ENCODE assay signal across 19 cellular contexts in the genomic region with DNA sequence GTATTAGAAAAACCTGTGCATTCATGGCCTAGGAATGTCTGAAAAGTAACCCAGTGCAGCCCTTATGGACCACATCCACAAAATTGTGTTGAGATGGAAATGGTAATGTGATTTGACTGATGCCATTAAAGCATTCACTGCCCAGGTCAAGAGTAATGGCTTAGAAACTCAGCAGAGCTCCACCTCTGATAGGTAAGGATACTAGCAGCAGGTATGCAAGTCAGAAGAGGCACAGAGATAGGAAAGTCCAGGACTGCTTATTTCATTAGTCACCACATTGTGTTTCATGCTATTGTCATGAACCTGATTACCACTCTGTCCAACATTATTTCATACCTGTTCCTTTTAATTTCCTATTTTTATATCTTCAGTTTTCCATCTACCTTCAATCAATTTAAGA.
A peak's percentile ranks its signal among the peaks of the same experiment; 100 is the strongest.
DNase-seq lines count a peak whose midpoint lies in the region; ATAC-seq and TF ChIP-seq lines count a peak whose summit lies in the region.
"Had no signal": no experiment of that assay in that cellular context is flagged by ENCODE, and none has a peak within 500 bp of the region (broad histone marks: within the 10 kb centered on the region; RNA-seq: fewer than 3 reads in every experiment).

No MANE protein-coding gene starts in this region.

- TF ChIP-seq RAD21 in IMR-90 (IDR thresholded peaks at IDR 0.05; ENCODE audit: low read length): no peak

- intact Hi-C loops in IMR-90 (cut with micrococcal nuclease): no loop called here

- H4K91ac ChIP-seq in IMR-90 (ENCODE audit: insufficient read depth, low read depth, low read length): no peak overlapping the region

- no peak overlapping the region for H2BK20ac ChIP-seq in IMR-90 (ENCODE audit: low read depth, low read length)

- H2AK5ac ChIP-seq in IMR-90 (ENCODE audit: low read depth, low read length) (no peak overlapping the region), mesendoderm (ENCODE audit: low read length) (no peak overlapping the region)

- H3K4me1 ChIP-seq in IMR-90 (ENCODE audit: control insufficient read depth, insufficient read depth, low read length) (no peaks in the 10 kb centered on the region), mesendoderm (ENCODE audit: control insufficient read depth, low read depth, low read length) (no peaks in the 10 kb centered on the region)
- H3K4me1 ChIP-seq: BE2C had no signal

- H4K5ac ChIP-seq in IMR-90 (ENCODE audit: low read depth, low read length): no peak overlapping the region
- H4K5ac ChIP-seq in mesendoderm (ENCODE audit: low read length): no peak overlapping the region

- no peak for ATAC-seq in IMR-90 (ENCODE audit: low read depth)
- ATAC-seq: HepG2 had no signal

- H3K4ac ChIP-seq in IMR-90 (ENCODE audit: low read depth, low read length) (no peak overlapping the region), mesendoderm (ENCODE audit: low read depth, low read length) (no peak overlapping the region)

- H3K14ac ChIP-seq in IMR-90 (replicated peaks; ENCODE audit: low read depth, low read length): 0 out of 2 replicates have a peak overlapping the region, but pooled peaks have one; percentile 37

- no peak overlapping the region for H2BK120ac ChIP-seq in IMR-90 (ENCODE audit: low read depth, low read length)
- no peak overlapping the region for H2BK120ac ChIP-seq in mesendoderm (ENCODE audit: low read depth, low read length)

- POLR2A ChIA-PET in IMR-90 (lab: Charles Lee; ENCODE audit: unreplicated experiment): no interaction called here
- POLR2A ChIA-PET in RWPE1 (lab: Yijun Ruan, JAX; ENCODE audit: low non-redundant PET): no interaction called here
- POLR2A ChIA-PET in activated CD4-positive, alpha-beta T cell treated with anti-CD3 and anti-CD28 coated beads, Interleukin-2, amount 10 ng/mL, durations not matched to agents 7 days and 5 days (lab: Charles Lee): no interaction called here
- POLR2A ChIA-PET in activated CD4-positive, alpha-beta memory T cell treated with anti-CD3 and anti-CD28 coated beads, Interleukin-2, amount 10 ng/mL, durations not matched to agents 7 days and 5 days (lab: Charles Lee): no interaction called here

- H3K18ac ChIP-seq in IMR-90 (ENCODE audit: low read depth, low read length) (no peak overlapping the region), mesendoderm (ENCODE audit: low read length) (no peak overlapping the region)

- H2AK9ac ChIP-seq in IMR-90 (replicated peaks; ENCODE audit: low read depth, low read length, poor library complexity): no peak overlapping the region

- no peak for DNase-seq in IMR-90
- peak; percentile 11 for DNase-seq in RWPE1 (ENCODE audit: low spot score)
- no peak for DNase-seq in epithelial cell of prostate (ENCODE audit: low read depth, low spot score)
- peak; percentile 17 for DNase-seq in mesendoderm
- no peak for DNase-seq in DMS53 (lab: John Stamatoyannopoulos, UW)
- no peak for DNase-seq in activated CD4-positive, alpha-beta T cell treated with anti-CD3 and anti-CD28 coated beads, Interleukin-2, amount 10 ng/mL, durations not matched to agents 7 days and 5 days
- DNase-seq in activated CD4-positive, alpha-beta memory T cell treated with anti-CD3 and anti-CD28 coated beads, Interleukin-2, amount 10 ng/mL, durations not matched to agents 7 days and 5 days: no peak
- no peak for DNase-seq in NCI-H2029 (lab: John Stamatoyannopoulos, UW)
- DNase-seq: ACHN; BE2C; C1 segment of cervical spinal cord; CD4-positive, CD25-positive, alpha-beta regulatory T cell; CD8-positive, alpha-beta memory T cell; COR-L47; DMS 273 treated with DMSO at 0.1 percent for 48 hours; GDM1; GOT3; H7 had no signal

- no peak overlapping the region for H3K4me3 Mint-ChIP-seq in activated CD4-positive, alpha-beta T cell treated with anti-CD3 and anti-CD28 coated beads, Interleukin-2, amount 10 ng/mL, durations not matched to agents 7 days and 5 days
- H3K4me3 Mint-ChIP-seq in activated CD4-positive, alpha-beta memory T cell treated with anti-CD3 and anti-CD28 coated beads, Interleukin-2, amount 10 ng/mL, durations not matched to agents 7 days and 5 days: no peak overlapping the region
- H3K4me3 Mint-ChIP-seq: CD4-positive, CD25-positive, alpha-beta regulatory T cell; CD8-positive, alpha-beta memory T cell had no signal

- H4K8ac ChIP-seq in IMR-90 (ENCODE audit: low read depth in 2 of 2, low read length in 2 of 2): no peak overlapping the region
- H4K8ac ChIP-seq in mesendoderm (ENCODE audit: low read depth, low read length): no peak overlapping the region

- H3K27ac ChIP-seq in IMR-90 (ENCODE audit: insufficient read depth, low read length): no peak overlapping the region
- H3K27ac ChIP-seq in RWPE1: no peak overlapping the region
- peak overlapping the region; percentile 27 for H3K27ac ChIP-seq in epithelial cell of prostate
- H3K27ac ChIP-seq in mesendoderm (ENCODE audit: low read depth, low read length): no peak overlapping the region

- H3K9ac ChIP-seq in IMR-90 (ENCODE audit: low read depth, low read length): no peak overlapping the region
- H3K9ac ChIP-seq in mesendoderm (ENCODE audit: low read length): no peak overlapping the region

- no peak overlapping the region for H2AFZ ChIP-seq in IMR-90 (replicated peaks; ENCODE audit: low read length, poor library complexity)

- no peaks in the 10 kb centered on the region for H3K9me3 ChIP-seq in IMR-90 (ENCODE audit: control insufficient read depth, insufficient read depth, low read length)
- H3K9me3 ChIP-seq: BE2C had no signal

- H4K20me1 ChIP-seq in IMR-90 (ENCODE audit: insufficient read depth, low read length): no peaks in the 10 kb centered on the region

- H3K23ac ChIP-seq in IMR-90 (ENCODE audit: low read depth, low read length) (no peak overlapping the region), mesendoderm (ENCODE audit: low read length) (no peak overlapping the region)

- TF ChIP-seq POLR2A in IMR-90 (IDR thresholded peaks at IDR 0.05; ENCODE audit: low read depth, low read length): no peak

- BruUV-seq in IMR-90 (replicated peaks; lab: Mats Ljungman, UMichigan): no TSS peak

- H3K36me3 ChIP-seq in IMR-90 (ENCODE audit: control insufficient read depth, insufficient read depth, low read length) (no peaks in the 10 kb centered on the region), mesendoderm (ENCODE audit: control insufficient read depth, insufficient read depth, low read length) (no peaks in the 10 kb centered on the region)
- H3K36me3 ChIP-seq: BE2C had no signal

- no peak overlapping the region for H3K4me2 ChIP-seq in IMR-90 (ENCODE audit: low read depth, low read length)
- no peak overlapping the region for H3K4me2 ChIP-seq in mesendoderm (ENCODE audit: low read length)

- H3K56ac ChIP-seq in IMR-90 (ENCODE audit: extremely low read depth, insufficient read depth, low read length) (no peak overlapping the region), mesendoderm (ENCODE audit: low read length) (no peak overlapping the region)

- H2BK15ac ChIP-seq in IMR-90 (ENCODE audit: low read depth, low read length) (no peak overlapping the region), mesendoderm (replicated peaks; ENCODE audit: low read depth) (no peak overlapping the region)

- no peaks in the 10 kb centered on the region for H3K79me2 ChIP-seq in mesendoderm (ENCODE audit: control insufficient read depth, insufficient read depth, low read length)

- H3K27ac Mint-ChIP-seq in activated CD4-positive, alpha-beta T cell treated with anti-CD3 and anti-CD28 coated beads, Interleukin-2, amount 10 ng/mL, durations not matched to agents 7 days and 5 days: no peak overlapping the region
- no peak overlapping the region for H3K27ac Mint-ChIP-seq in activated CD4-positive, alpha-beta memory T cell treated with anti-CD3 and anti-CD28 coated beads, Interleukin-2, amount 10 ng/mL, durations not matched to agents 7 days and 5 days
- H3K27ac Mint-ChIP-seq: CD4-positive, CD25-positive, alpha-beta regulatory T cell; CD8-positive, alpha-beta memory T cell had no signal

- H3K27me3 Mint-ChIP-seq in activated CD4-positive, alpha-beta T cell treated with anti-CD3 and anti-CD28 coated beads, Interleukin-2, amount 10 ng/mL, durations not matched to agents 7 days and 5 days: no peaks in the 10 kb centered on the region
- no peaks in the 10 kb centered on the region for H3K27me3 Mint-ChIP-seq in activated CD4-positive, alpha-beta memory T cell treated with anti-CD3 and anti-CD28 coated beads, Interleukin-2, amount 10 ng/mL, durations not matched to agents 7 days and 5 days
- H3K27me3 Mint-ChIP-seq: CD4-positive, CD25-positive, alpha-beta regulatory T cell; CD8-positive, alpha-beta memory T cell had no signal

- H3K27me3 ChIP-seq in IMR-90 (ENCODE audit: control insufficient read depth, insufficient read depth, low read length) (no peaks in the 10 kb centered on the region), mesendoderm (ENCODE audit: insufficient read depth, low read length, poor library complexity) (no peaks in the 10 kb centered on the region)
- H3K27me3 ChIP-seq: BE2C had no signal

- no peaks in the 10 kb centered on the region for H3K4me1 Mint-ChIP-seq in activated CD4-positive, alpha-beta T cell treated with anti-CD3 and anti-CD28 coated beads, Interleukin-2, amount 10 ng/mL, durations not matched to agents 7 days and 5 days
- H3K4me1 Mint-ChIP-seq in activated CD4-positive, alpha-beta memory T cell treated with anti-CD3 and anti-CD28 coated beads, Interleukin-2, amount 10 ng/mL, durations not matched to agents 7 days and 5 days: no peaks in the 10 kb centered on the region
- H3K4me1 Mint-ChIP-seq: CD4-positive, CD25-positive, alpha-beta regulatory T cell; CD8-positive, alpha-beta memory T cell had no signal

- peaks cover 14% of the 10 kb centered on the region for H3K9me3 Mint-ChIP-seq in activated CD4-positive, alpha-beta T cell treated with anti-CD3 and anti-CD28 coated beads, Interleukin-2, amount 10 ng/mL, durations not matched to agents 7 days and 5 days
- H3K9me3 Mint-ChIP-seq in activated CD4-positive, alpha-beta memory T cell treated with anti-CD3 and anti-CD28 coated beads, Interleukin-2, amount 10 ng/mL, durations not matched to agents 7 days and 5 days: peaks cover 16% of the 10 kb centered on the region

- H3K9me1 ChIP-seq in IMR-90 (ENCODE audit: insufficient read depth, low read length): no peaks in the 10 kb centered on the region

- H3K4me3 ChIP-seq in IMR-90 (ENCODE audit: insufficient read depth, low read depth, low read length) (no peak overlapping the region), mesendoderm (ENCODE audit: low read length) (no peak overlapping the region)

- H3K79me1 ChIP-seq in IMR-90 (ENCODE audit: low read depth in 1 of 2, low read length in 2 of 2) (no peaks in the 10 kb centered on the region), mesendoderm (ENCODE audit: low read length) (no peaks in the 10 kb centered on the region)

- TF ChIP-seq CTCF in IMR-90 (conservative IDR thresholded peaks at IDR 0.05; ENCODE audit: low read depth, low read length) (no peak), RWPE1 (conservative IDR thresholded peaks at IDR 0.05; ENCODE audit: low read depth) (no peak)

- dilution Hi-C loops in IMR-90 (cut with HindIII; ENCODE audit: low sequenced_read_pairs, unreplicated experiment): no loop called here

- H2BK5ac ChIP-seq in IMR-90 (ENCODE audit: low read depth, low read length, poor library complexity, severe bottlenecking) (no peak overlapping the region), mesendoderm (ENCODE audit: low read length) (no peak overlapping the region)

- in situ Hi-C loops in IMR-90 (cut with MboI; ENCODE audit: low sequenced_read_pairs): no loop called here

- H3K36me3 Mint-ChIP-seq in activated CD4-positive, alpha-beta T cell treated with anti-CD3 and anti-CD28 coated beads, Interleukin-2, amount 10 ng/mL, durations not matched to agents 7 days and 5 days (ENCODE audit: low read depth): no peaks in the 10 kb centered on the region
- H3K36me3 Mint-ChIP-seq in activated CD4-positive, alpha-beta memory T cell treated with anti-CD3 and anti-CD28 coated beads, Interleukin-2, amount 10 ng/mL, durations not matched to agents 7 days and 5 days (ENCODE audit: low read depth): no peaks in the 10 kb centered on the region
- H3K36me3 Mint-ChIP-seq: CD4-positive, CD25-positive, alpha-beta regulatory T cell; CD8-positive, alpha-beta memory T cell had no signal

- CTCF ChIA-PET in IMR-90 (lab: Yijun Ruan, JAX) (no interaction called here), RWPE1 (lab: Yijun Ruan, JAX) (interaction anchor here (0.7 kb wide), 1 partner anchor 1399 kb away, joined by 3 read pairs; no protein-coding TSS in a partner anchor)
- CTCF ChIA-PET in activated CD4-positive, alpha-beta T cell treated with anti-CD3 and anti-CD28 coated beads, Interleukin-2, amount 10 ng/mL, durations not matched to agents 7 days and 5 days (lab: Charles Lee): no interaction called here
- CTCF ChIA-PET in activated CD4-positive, alpha-beta memory T cell treated with anti-CD3 and anti-CD28 coated beads, Interleukin-2, amount 10 ng/mL, durations not matched to agents 7 days and 5 days (lab: Charles Lee): no interaction called here

Comparison
In these comparisons a context has a peak if more than half of its experiments do, and no peak if none do; other contexts are left out.
1. DNase-seq: peak in RWPE1 (single experiment) and mesendoderm (single experiment); none in IMR-90 (single experiment), epithelial cell of prostate (single experiment), DMS53 (single experiment), activated CD4-positive, alpha-beta T cell treated with anti-CD3 and anti-CD28 coated beads, Interleukin-2, amount 10 ng/mL, durations not matched to agents 7 days and 5 days (single experiment), activated CD4-positive, alpha-beta memory T cell treated with anti-CD3 and anti-CD28 coated beads, Interleukin-2, amount 10 ng/mL, durations not matched to agents 7 days and 5 days (single experiment) and NCI-H2029 (single experiment).